1 cellular context compared by ENCODE assay signal in the genomic region with DNA sequence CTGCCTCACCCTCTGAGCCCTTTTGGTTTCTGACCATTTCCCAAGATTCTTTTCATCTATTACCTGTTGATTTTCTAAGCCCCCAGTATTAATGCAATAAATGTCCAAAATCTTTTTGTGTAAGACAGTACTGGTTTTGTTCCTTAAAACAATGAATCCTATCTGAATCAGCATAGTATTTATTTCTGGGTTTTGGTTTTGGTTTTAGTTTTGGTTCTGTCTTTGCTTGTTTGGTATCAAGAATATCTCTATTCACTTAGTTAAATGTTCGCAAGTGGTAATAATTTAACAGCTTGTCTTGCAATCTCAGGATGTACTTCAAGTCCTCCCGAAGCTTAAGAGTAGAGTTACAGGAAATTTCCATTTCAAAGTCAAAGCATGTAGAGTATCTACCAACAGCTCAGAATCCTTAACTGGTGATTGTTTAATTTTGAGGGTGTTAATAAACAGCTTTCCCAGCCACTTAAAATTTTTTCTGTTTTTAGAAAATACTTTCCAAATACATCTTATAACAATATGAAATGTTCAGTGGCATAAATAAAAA.
TF ChIP-seq lines count a peak whose summit lies in the region.

No MANE protein-coding gene starts in this region.

TF ChIP-seq in HepG2, 621 proteins besides CTCF, POLR2A, EP300 and RAD21 (continued from another document):
- TF ChIP-seq, protein P1, sequence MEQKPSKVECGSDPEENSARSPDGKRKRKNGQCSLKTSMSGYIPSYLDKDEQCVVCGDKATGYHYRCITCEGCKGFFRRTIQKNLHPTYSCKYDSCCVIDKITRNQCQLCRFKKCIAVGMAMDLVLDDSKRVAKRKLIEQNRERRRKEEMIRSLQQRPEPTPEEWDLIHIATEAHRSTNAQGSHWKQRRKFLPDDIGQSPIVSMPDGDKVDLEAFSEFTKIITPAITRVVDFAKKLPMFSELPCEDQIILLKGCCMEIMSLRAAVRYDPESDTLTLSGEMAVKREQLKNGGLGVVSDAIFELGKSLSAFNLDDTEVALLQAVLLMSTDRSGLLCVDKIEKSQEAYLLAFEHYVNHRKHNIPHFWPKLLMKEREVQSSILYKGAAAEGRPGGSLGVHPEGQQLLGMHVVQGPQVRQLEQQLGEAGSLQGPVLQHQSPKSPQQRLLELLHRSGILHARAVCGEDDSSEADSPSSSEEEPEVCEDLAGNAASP (CRISPR knock-in tag; IDR thresholded peaks at IDR 0.05; ENCODE audit: borderline replicate concordance): no peak
- TF ChIP-seq ZNF17 (CRISPR knock-in tag; IDR thresholded peaks at IDR 0.05) (no peak), ZNF496 (CRISPR knock-in tag; IDR thresholded peaks at IDR 0.05; ENCODE audit: insufficient replicate concordance) (no peak), ZBTB8A (CRISPR knock-in tag; IDR thresholded peaks at IDR 0.05; ENCODE audit: borderline replicate concordance, low read depth) (no peak), CENPT (CRISPR knock-in tag; IDR thresholded peaks at IDR 0.05; ENCODE audit: low read depth) (no peak), ZNF770 (CRISPR knock-in tag; IDR thresholded peaks at IDR 0.05) (no peak), ZSCAN25 (CRISPR knock-in tag; IDR thresholded peaks at IDR 0.05) (no peak)
